ENCODE assay signal across 13 cellular contexts in the genomic region with DNA sequence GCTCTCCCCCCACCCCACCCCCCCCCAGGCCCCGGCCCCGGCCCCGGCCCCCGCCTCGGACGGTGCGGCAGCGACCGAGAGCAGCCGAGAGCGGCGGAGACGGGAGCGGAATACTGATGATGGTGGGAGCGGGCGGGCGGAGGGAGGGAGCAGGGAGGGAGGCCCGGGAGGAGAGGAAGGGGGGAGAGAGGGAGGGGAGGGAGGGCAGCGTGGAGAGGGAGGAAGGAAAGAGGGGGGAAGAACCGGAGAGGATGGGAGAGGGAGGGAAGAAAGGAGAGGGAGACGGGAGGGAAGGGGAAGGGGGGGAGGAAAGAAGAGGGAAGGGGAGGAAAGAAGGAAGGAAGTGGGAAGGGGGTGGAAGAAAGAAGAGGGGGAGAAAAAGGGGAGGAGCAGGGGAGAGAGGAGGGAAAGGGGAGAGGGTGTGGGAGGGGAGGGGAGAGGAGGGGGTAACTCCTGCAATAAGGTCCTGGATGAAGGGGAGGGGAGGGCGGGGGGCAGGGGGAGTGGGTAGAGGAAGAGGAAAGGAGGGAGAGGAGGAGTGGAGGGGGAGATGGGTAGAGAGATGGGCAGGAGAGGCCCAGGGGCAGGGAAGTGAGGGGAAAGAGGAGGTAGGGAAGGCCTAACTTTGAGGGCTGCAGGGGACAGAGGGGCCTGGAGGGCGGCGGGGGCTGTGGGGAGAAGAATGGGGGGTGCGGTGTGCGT. TPM values are rescaled to one million over a fixed set of nuclear protein-coding genes. Genes with fewer than 3 reads are reported as not detected.
DNase-seq lines count a peak whose midpoint lies in the region; ATAC-seq and TF ChIP-seq lines count a peak whose summit lies in the region.
"Had no signal": no experiment of that assay in that cellular context is flagged by ENCODE, and none has a peak within 500 bp of the region (broad histone marks: within the 10 kb centered on the region; RNA-seq: fewer than 3 reads in every experiment).

A gene with protein sequence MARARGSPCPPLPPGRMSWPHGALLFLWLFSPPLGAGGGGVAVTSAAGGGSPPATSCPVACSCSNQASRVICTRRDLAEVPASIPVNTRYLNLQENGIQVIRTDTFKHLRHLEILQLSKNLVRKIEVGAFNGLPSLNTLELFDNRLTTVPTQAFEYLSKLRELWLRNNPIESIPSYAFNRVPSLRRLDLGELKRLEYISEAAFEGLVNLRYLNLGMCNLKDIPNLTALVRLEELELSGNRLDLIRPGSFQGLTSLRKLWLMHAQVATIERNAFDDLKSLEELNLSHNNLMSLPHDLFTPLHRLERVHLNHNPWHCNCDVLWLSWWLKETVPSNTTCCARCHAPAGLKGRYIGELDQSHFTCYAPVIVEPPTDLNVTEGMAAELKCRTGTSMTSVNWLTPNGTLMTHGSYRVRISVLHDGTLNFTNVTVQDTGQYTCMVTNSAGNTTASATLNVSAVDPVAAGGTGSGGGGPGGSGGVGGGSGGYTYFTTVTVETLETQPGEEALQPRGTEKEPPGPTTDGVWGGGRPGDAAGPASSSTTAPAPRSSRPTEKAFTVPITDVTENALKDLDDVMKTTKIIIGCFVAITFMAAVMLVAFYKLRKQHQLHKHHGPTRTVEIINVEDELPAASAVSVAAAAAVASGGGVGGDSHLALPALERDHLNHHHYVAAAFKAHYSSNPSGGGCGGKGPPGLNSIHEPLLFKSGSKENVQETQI (minus strand): TSS at position 115 of the 702 bp plus-strand sequence. CDS start 19,597 bp downstream, outside the sequence.

- no peaks in the 10 kb centered on the region for H3K4me1 ChIP-seq in HEK293 (ENCODE audit: control insufficient read depth, insufficient read depth, low read length)
- peaks cover 11% of the 10 kb centered on the region for H3K4me1 ChIP-seq in iPS-18a (ENCODE audit: control insufficient read depth, low read depth, low read length)
- peaks cover 6% of the 10 kb centered on the region for H3K4me1 ChIP-seq in smooth muscle cell (ENCODE audit: low read depth)

- H3K36me3 ChIP-seq in HEK293 (ENCODE audit: control insufficient read depth in 2 of 2, insufficient read depth in 1 of 2, low read length in 2 of 2) = no peaks in the 10 kb centered on the region
- H3K36me3 ChIP-seq in iPS-18a (ENCODE audit: control insufficient read depth, low read depth, low read length) = no peaks in the 10 kb centered on the region
- H3K36me3 ChIP-seq in smooth muscle cell (ENCODE audit: low read depth) = no peaks in the 10 kb centered on the region

- H3K4me3 ChIP-seq in HEK293 (ENCODE audit: low read depth, low read length) (peak within 1 kb of the TSS; percentile 40), iPS-18a (ENCODE audit: low read length) (peak within 1 kb of the TSS; percentile 51), smooth muscle cell (peak within 1 kb of the TSS; percentile 43)

- H3K27me3 ChIP-seq in iPS-18a (ENCODE audit: control insufficient read depth, insufficient read depth, low read length) (peaks cover 38% of the 10 kb centered on the region), smooth muscle cell (ENCODE audit: low read depth) (peaks cover 49% of the 10 kb centered on the region)

- H3K4me2 ChIP-seq in smooth muscle cell = peak within 1 kb of the TSS; percentile 79

- ATAC-seq in SK-N-SH treated with all-trans-retinoic acid at 6 μM for 48 hours = peak; percentile 55
- no peak for ATAC-seq in GM21381 (IDR thresholded peaks at IDR 0.05; ENCODE audit: unreplicated experiment)
- ATAC-seq in GM18517 (IDR thresholded peaks at IDR 0.05; ENCODE audit: unreplicated experiment) = no peak
- ATAC-seq: esophagus mucosa had no signal

- TF ChIP-seq CTCF in HEK293 (tag by site-specific recombination; IDR thresholded peaks at IDR 0.05) (no peak), smooth muscle cell (IDR thresholded peaks at IDR 0.05; ENCODE audit: borderline replicate concordance, insufficient read depth, poor library complexity, severe bottlenecking) (no peak)

- DNase-seq in smooth muscle cell (lab: John Stamatoyannopoulos, UW; ENCODE audit: unreplicated experiment) (no peak), NOMO-1 treated with dmso at 0.1 percent for 144 hours (lab: John Stamatoyannopoulos, UW; ENCODE audit: unreplicated experiment) (no peak), DMS53 (lab: John Stamatoyannopoulos, UW) (no peak)
- DNase-seq: EL, mesenchymal stem cell, NCI-H1436 treated with DMSO at 0.1 percent for 48 hours had no signal

- H2AFZ ChIP-seq in smooth muscle cell (ENCODE audit: low read depth) = no peak within 1 kb of the TSS

- CTCF ChIA-PET in HEK293 (lab: Yijun Ruan, JAX) = interaction anchor here (1.2 to 3.1 kb wide), 2 partner anchors 12 to 39 kb away, joined by 3 to 34 read pairs; no protein-coding TSS in a partner anchor

- H3K9ac ChIP-seq in iPS-18a (ENCODE audit: low read length) = no peak within 1 kb of the TSS
- no peak within 1 kb of the TSS for H3K9ac ChIP-seq in smooth muscle cell (ENCODE audit: low read depth)

- WGBS in smooth muscle cell (ENCODE audit: low lambda C conversion rate) = 17% methylated on average over 1 of the region's 26 CpGs

- POLR2A ChIA-PET in HEK293 (lab: Yijun Ruan, JAX) = interaction anchor here (0.9 kb wide), 1 partner anchor 57 kb away, joined by 3 read pairs; a partner anchor contains a TSS

- H3F3A ChIP-seq in smooth muscle cell (ENCODE audit: low read depth) = no peaks in the 10 kb centered on the region

- H3K79me2 ChIP-seq in smooth muscle cell (ENCODE audit: low read depth) = no peaks in the 10 kb centered on the region

- H3K9me3 ChIP-seq in HEK293 (ENCODE audit: control insufficient read depth, insufficient read depth, low read depth, low read length) (no peaks in the 10 kb centered on the region), iPS-18a (ENCODE audit: control insufficient read depth, low read depth, low read length) (no peaks in the 10 kb centered on the region), smooth muscle cell (replicated peaks; ENCODE audit: low read depth) (no peaks in the 10 kb centered on the region)

- H3K27ac ChIP-seq in HEK293 (ENCODE audit: extremely low read depth, low read depth, low read length) = no peak within 1 kb of the TSS
- no peak within 1 kb of the TSS for H3K27ac ChIP-seq in iPS-18a (ENCODE audit: low read length)
- H3K27ac ChIP-seq in smooth muscle cell (ENCODE audit: low read depth) = no peak within 1 kb of the TSS
- H3K27ac ChIP-seq: HL-60 had no signal

- H4K20me1 ChIP-seq in smooth muscle cell (ENCODE audit: low read depth) = no peaks in the 10 kb centered on the region

TF ChIP-seq in HEK293, 187 proteins besides CTCF, POLR2A, EP300 and RAD21 (continues in another document):
- TF ChIP-seq ZNF341 (tag by site-specific recombination; IDR thresholded peaks at IDR 0.05; ENCODE audit: low read depth) (peak; percentile 65), ZNF169 (tag by site-specific recombination; IDR thresholded peaks at IDR 0.05) (no peak), HOXC10 (CRISPR knock-in tag; IDR thresholded peaks at IDR 0.05) (no peak), SP3 (tag by site-specific recombination; IDR thresholded peaks at IDR 0.05) (peak; percentile 93)

TF ChIP-seq in SK-N-SH treated with all-trans-retinoic acid at 6 μM for 48 hours, 23 proteins besides CTCF, POLR2A, EP300 and RAD21:
- TF ChIP-seq, protein P1, sequence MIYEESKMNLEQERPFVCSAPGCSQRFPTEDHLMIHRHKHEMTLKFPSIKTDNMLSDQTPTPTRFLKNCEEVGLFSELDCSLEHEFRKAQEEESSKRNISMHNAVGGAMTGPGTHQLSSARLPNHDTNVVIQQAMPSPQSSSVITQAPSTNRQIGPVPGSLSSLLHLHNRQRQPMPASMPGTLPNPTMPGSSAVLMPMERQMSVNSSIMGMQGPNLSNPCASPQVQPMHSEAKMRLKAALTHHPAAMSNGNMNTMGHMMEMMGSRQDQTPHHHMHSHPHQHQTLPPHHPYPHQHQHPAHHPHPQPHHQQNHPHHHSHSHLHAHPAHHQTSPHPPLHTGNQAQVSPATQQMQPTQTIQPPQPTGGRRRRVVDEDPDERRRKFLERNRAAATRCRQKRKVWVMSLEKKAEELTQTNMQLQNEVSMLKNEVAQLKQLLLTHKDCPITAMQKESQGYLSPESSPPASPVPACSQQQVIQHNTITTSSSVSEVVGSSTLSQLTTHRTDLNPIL (CRISPR knock-in tag; IDR thresholded peaks at IDR 0.05; ENCODE audit: low read depth) = no peak
- no peak for TF ChIP-seq TCF4 (CRISPR knock-in tag; IDR thresholded peaks at IDR 0.05; ENCODE audit: borderline replicate concordance)
- no peak for TF ChIP-seq ZNF8 (CRISPR knock-in tag; IDR thresholded peaks at IDR 0.05)
- TF ChIP-seq, protein P2, sequence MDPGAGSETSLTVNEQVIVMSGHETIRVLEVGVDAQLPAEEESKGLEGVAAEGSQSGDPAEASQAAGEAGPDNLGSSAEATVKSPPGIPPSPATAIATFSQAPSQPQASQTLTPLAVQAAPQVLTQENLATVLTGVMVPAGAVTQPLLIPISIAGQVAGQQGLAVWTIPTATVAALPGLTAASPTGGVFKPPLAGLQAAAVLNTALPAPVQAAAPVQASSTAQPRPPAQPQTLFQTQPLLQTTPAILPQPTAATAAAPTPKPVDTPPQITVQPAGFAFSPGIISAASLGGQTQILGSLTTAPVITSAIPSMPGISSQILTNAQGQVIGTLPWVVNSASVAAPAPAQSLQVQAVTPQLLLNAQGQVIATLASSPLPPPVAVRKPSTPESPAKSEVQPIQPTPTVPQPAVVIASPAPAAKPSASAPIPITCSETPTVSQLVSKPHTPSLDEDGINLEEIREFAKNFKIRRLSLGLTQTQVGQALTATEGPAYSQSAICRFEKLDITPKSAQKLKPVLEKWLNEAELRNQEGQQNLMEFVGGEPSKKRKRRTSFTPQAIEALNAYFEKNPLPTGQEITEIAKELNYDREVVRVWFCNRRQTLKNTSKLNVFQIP (CRISPR knock-in tag; IDR thresholded peaks at IDR 0.05; ENCODE audit: borderline replicate concordance, low read depth) = no peak
- no peak for TF ChIP-seq TOX (CRISPR knock-in tag; IDR thresholded peaks at IDR 0.05; ENCODE audit: borderline replicate concordance)

RNA-seq across cellular contexts. Expression of the gene that starts here (rescaled TPM):
- 8.6 and 10.1 TPM in 2 replicates for total RNA-seq in smooth muscle cell
- polyA plus RNA-seq in smooth muscle cell = 1.7 and 2.2 TPM in 2 replicates
